20 cellular contexts compared by ENCODE assay signal in genomic region chr3:13103416-13104058, GRCh38. TPM values are rescaled to one million over a fixed set of nuclear protein-coding genes. Genes with fewer than 3 reads are reported as not detected.
DNase-seq lines count a peak whose midpoint lies in the region; ATAC-seq, FAIRE-seq and TF ChIP-seq lines count a peak whose summit lies in the region.
"Had no signal": no experiment of that assay in that cellular context is flagged by ENCODE, and none has a peak within 500 bp of the region (broad histone marks: within the 10 kb centered on the region; RNA-seq: fewer than 3 reads in every experiment).

No MANE protein-coding gene starts in this region.

- no peak overlapping the region for H3K4me2 ChIP-seq in A549
- peak overlapping the region; percentile 52; the same call in 1 of the 2 replicates for H3K4me2 ChIP-seq in BLaER1
- no peak overlapping the region for H3K4me2 ChIP-seq in K562 (ENCODE audit: insufficient read depth, low read length)
- H3K4me2 ChIP-seq in neuronal stem cell (ENCODE audit: insufficient read depth, low read length, poor library complexity, severe bottlenecking): no peak overlapping the region
- H3K4me2 ChIP-seq: KMS-11 had no signal

- H3K9ac ChIP-seq in BLaER1 (no peak overlapping the region), K562 (ENCODE audit: insufficient read depth in 1 of 2, low read depth in 2 of 2, low read length in 2 of 2) (no peak overlapping the region), neuronal stem cell (ENCODE audit: low read depth, low read length, poor library complexity) (peak overlapping the region; percentile 12)
- H3K9ac ChIP-seq: KMS-11 had no signal

- no peak for TF ChIP-seq EP300 in A549 (IDR thresholded peaks at IDR 0.05)
- no peak for TF ChIP-seq EP300 in K562 (IDR thresholded peaks at IDR 0.05; ENCODE audit: low read length)

- H2BK120ac ChIP-seq in neuronal stem cell (ENCODE audit: low read depth, low read length): no peak overlapping the region

- TF ChIP-seq RAD21 in A549 (conservative IDR thresholded peaks at IDR 0.05 in 1 of 2, IDR thresholded peaks at IDR 0.05 in 1 of 2): no peak
- TF ChIP-seq RAD21 in K562 (CRISPR knock-in tag; conservative IDR thresholded peaks at IDR 0.05 in 1 of 2, IDR thresholded peaks at IDR 0.05 in 1 of 2): no peak

- WGBS in A549 (ENCODE audit: missing lambda C conversion rate): 87% methylated on average over 12 of the region's 13 CpGs
- 2% methylated on average over 13 of the region's 13 CpGs for WGBS in K562 (ENCODE audit: insufficient coverage, low coverage, missing lambda C conversion rate)
- WGBS in neuronal stem cell (ENCODE audit: extremely low coverage in 2 of 2, insufficient read length in 2 of 2, insufficient replicate concordance in 1 of 2), 2 donors: no CpG with 5 or more reads among the region's 13 CpGs

- H3K27ac ChIP-seq in A549 (no peak overlapping the region), BLaER1 (no peak overlapping the region), K562 (ENCODE audit: extremely low read depth, low read depth, low read length) (no peak overlapping the region), neuronal stem cell (replicated peaks; ENCODE audit: low read length) (no peak overlapping the region), brain microvascular endothelial cell (no peak overlapping the region)
- H3K27ac ChIP-seq: BLaER1 treated with 17β-estradiol and CSF1 and Interleukin-3, amounts not matched to agents 10 nM and 100 nM; KMS-11; Peyer's patch; SJSA1 had no signal

- H4K20me1 ChIP-seq in BLaER1 (no peaks in the 10 kb centered on the region), K562 (replicated peaks; ENCODE audit: control insufficient read depth, insufficient read depth, low read length) (peaks cover 21% of the 10 kb centered on the region; the same call in 1 of the 2 replicates)
- H4K20me1 ChIP-seq: BLaER1 treated with 17β-estradiol and CSF1 and Interleukin-3, amounts not matched to agents 10 nM and 100 nM had no signal

- H3K4me1 ChIP-seq in A549 (peaks cover 22% of the 10 kb centered on the region), BLaER1 (peaks cover 61% of the 10 kb centered on the region), K562 (replicated peaks in 1 of 2; ENCODE audit: control insufficient read depth in 2 of 2, insufficient read depth in 2 of 2, low read length in 2 of 2) (no peaks in the 10 kb centered on the region), neuronal stem cell (ENCODE audit: control insufficient read depth in 2 of 2, insufficient read depth in 1 of 2, low read depth in 1 of 2, low read length in 2 of 2) (peaks cover 0 to 3% of the 10 kb centered on the region in 2 donors)
- H3K4me1 ChIP-seq: Peyer's patch, SJSA1 had no signal

- H3K79me1 ChIP-seq in neuronal stem cell (ENCODE audit: low read depth, low read length): no peaks in the 10 kb centered on the region

- no peak overlapping the region for H4K8ac ChIP-seq in neuronal stem cell (ENCODE audit: low read depth, low read length)

- FAIRE-seq in A549 (lab: Jason Lieb, UNC) (no peak), K562 (lab: Jason Lieb, UNC) (no peak)
- FAIRE-seq: GM12891 had no signal

- peak overlapping the region; percentile 10 for H3K23ac ChIP-seq in neuronal stem cell (ENCODE audit: low read depth, low read length, poor library complexity)

- H3K9me1 ChIP-seq in K562 (ENCODE audit: control insufficient read depth, insufficient read depth, low read length): no peaks in the 10 kb centered on the region

- H3K14ac ChIP-seq in neuronal stem cell (ENCODE audit: low read length): no peak overlapping the region

- H3K18ac ChIP-seq in neuronal stem cell (ENCODE audit: low read length): peak overlapping the region; percentile 67

- intact Hi-C loops in K562 (cut with micrococcal nuclease): no loop called here

- DNase-seq in A549 (ENCODE audit: low read depth in 1 of 2, low spot score in 1 of 2) (no peak), K562 (ENCODE audit: extremely low read depth in 1 of 4, low spot score in 3 of 4) (no peak), neuronal stem cell (ENCODE audit: low spot score) (no peak), brain microvascular endothelial cell (no peak), NCI-H2196 treated with DMSO at 0.1 percent for 48 hours (lab: John Stamatoyannopoulos, UW; ENCODE audit: unreplicated experiment) (no peak)
- DNase-seq: CD4-positive, alpha-beta memory T cell; DND-41; NCI-H1092 treated with DMSO at 0.1 percent for 48 hours; NCI-H146; NCI-H2029; NCI-H345; NCI-H524; NCI-H774 had no signal

- no peak overlapping the region for H3K4ac ChIP-seq in neuronal stem cell (ENCODE audit: low read length)

- no peak overlapping the region for H2BK12ac ChIP-seq in neuronal stem cell (ENCODE audit: low read length)

- no peaks in the 10 kb centered on the region for H3K79me2 ChIP-seq in K562 (ENCODE audit: control insufficient read depth, insufficient read depth, low read length)

- no peak for ATAC-seq in A549
- no peak for ATAC-seq in K562
- ATAC-seq in GM19463 (IDR thresholded peaks at IDR 0.05; ENCODE audit: unreplicated experiment): no peak

- H4K91ac ChIP-seq in neuronal stem cell (ENCODE audit: low read depth, low read length, poor library complexity): no peak overlapping the region

- TF ChIP-seq POLR2A in A549 (IDR thresholded peaks at IDR 0.05; ENCODE audit: low read length): no peak
- no peak for TF ChIP-seq POLR2A in K562 (conservative IDR thresholded peaks at IDR 0.05)

- H3K36me3 ChIP-seq in BLaER1 (no peaks in the 10 kb centered on the region), K562 (ENCODE audit: control insufficient read depth, insufficient read depth, low read length) (no peaks in the 10 kb centered on the region), neuronal stem cell (replicated peaks in 1 of 2; ENCODE audit: control insufficient read depth in 2 of 2, insufficient read depth in 2 of 2, low read length in 2 of 2) (no peaks in the 10 kb centered on the region), brain microvascular endothelial cell (replicated peaks) (no peaks in the 10 kb centered on the region)
- H3K36me3 ChIP-seq: BLaER1 treated with 17β-estradiol and CSF1 and Interleukin-3, amounts not matched to agents 10 nM and 100 nM; Peyer's patch; SJSA1 had no signal

- CTCF ChIA-PET in A549 (lab: Yijun Ruan, JAX): interaction anchor here (0.8 to 5.0 kb wide), 8 partner anchors 12 to 552 kb away, joined by 3 to 57 read pairs (median 4); no protein-coding TSS in a partner anchor
- CTCF ChIA-PET in K562 (lab: Yijun Ruan, JAX; ENCODE audit: low intra/inter-chr PET ratio): no interaction called here

- H2BK5ac ChIP-seq in neuronal stem cell (ENCODE audit: low read length): no peak overlapping the region

- BruUV-seq in K562 (replicated peaks; lab: Mats Ljungman, UMichigan): no TSS peak

- peak overlapping the region; percentile 91 for H2AK5ac ChIP-seq in neuronal stem cell (ENCODE audit: low read depth, low read length)

- H2BK15ac ChIP-seq in neuronal stem cell (ENCODE audit: low read length): no peak overlapping the region

- no peaks in the 10 kb centered on the region for H3K27me3 ChIP-seq in BLaER1
- peaks cover 65 to 94% of the 10 kb centered on the region in 2 experiments for H3K27me3 ChIP-seq in K562 (ENCODE audit: control insufficient read depth in 2 of 2, insufficient read depth in 2 of 2, low read length in 2 of 2)
- peaks cover 0 to 5% (median 0%) of the 10 kb centered on the region in 3 experiments for H3K27me3 ChIP-seq in neuronal stem cell (ENCODE audit: control insufficient read depth in 3 of 3, insufficient read depth in 3 of 3, low read depth in 1 of 3, low read length in 3 of 3)
- no peaks in the 10 kb centered on the region for H3K27me3 ChIP-seq in brain microvascular endothelial cell (replicated peaks)
- H3K27me3 ChIP-seq: BLaER1 treated with 17β-estradiol and CSF1 and Interleukin-3, amounts not matched to agents 10 nM and 100 nM; Peyer's patch; SJSA1 had no signal

- H3K4me3 ChIP-seq in A549 (no peak overlapping the region), BLaER1 (no peak overlapping the region), K562 (no peak overlapping the region), neuronal stem cell (ENCODE audit: low read length in 2 of 2) (no peak overlapping the region), brain microvascular endothelial cell (ENCODE audit: low read depth, low read length) (no peak overlapping the region)
- H3K4me3 ChIP-seq: BLaER1 treated with 17β-estradiol and CSF1 and Interleukin-3, amounts not matched to agents 10 nM and 100 nM; Peyer's patch; SJSA1 had no signal

- POLR2A ChIA-PET in A549 (lab: Yijun Ruan, JAX): no interaction called here
- POLR2A ChIA-PET in K562 (lab: Yijun Ruan, JAX): interaction anchor here (0.5 to 2.3 kb wide), 7 partner anchors 11 to 1204 kb away, joined by 3 to 8 read pairs (median 3); no protein-coding TSS in a partner anchor

- H2AFZ ChIP-seq in K562 (ENCODE audit: low read depth, low read length): no peak overlapping the region
- H2AFZ ChIP-seq in neuronal stem cell (ENCODE audit: low read length): no peak overlapping the region

- H3K9me3 ChIP-seq in A549: no peaks in the 10 kb centered on the region
- H3K9me3 ChIP-seq in BLaER1: no peaks in the 10 kb centered on the region
- no peaks in the 10 kb centered on the region for H3K9me3 ChIP-seq in K562 (replicated peaks; ENCODE audit: control insufficient read depth, insufficient read depth, low read depth, low read length)
- H3K9me3 ChIP-seq in neuronal stem cell (replicated peaks in 1 of 2; ENCODE audit: control insufficient read depth in 2 of 2, insufficient read depth in 1 of 2, low read depth in 1 of 2, low read length in 2 of 2): no peaks in the 10 kb centered on the region
- H3K9me3 ChIP-seq: Peyer's patch, SJSA1 had no signal

- in situ Hi-C loops in K562 (cut with MboI): no loop called here
- in situ Hi-C loops in brain microvascular endothelial cell (cut with HindIII; ENCODE audit: low pct_ligation_motif_present, low sequenced_read_pairs): no loop called here

- TF ChIP-seq CTCF in A549 (IDR thresholded peaks at IDR 0.05): no peak
- no peak for TF ChIP-seq CTCF in K562 (IDR thresholded peaks at IDR 0.05 in 2 of 3, conservative IDR thresholded peaks at IDR 0.05 in 1 of 3; ENCODE audit: insufficient read depth in 2 of 3, low read depth in 1 of 3, low read length in 3 of 3)
- no peak for TF ChIP-seq CTCF in brain microvascular endothelial cell (IDR thresholded peaks at IDR 0.05; ENCODE audit: low read depth, low read length, missing control alignments)

RNA-seq across cellular contexts. Expression of gene IQSEC1, which starts 30.3 kb away (rescaled TPM):
- 3.7 and 5.8 TPM in 2 replicates for polyA plus RNA-seq in A549 (2011; rRNA removed)
- 6.7 and 9.6 TPM in 2 replicates for polyA plus RNA-seq in A549 (2012; cell fraction: cytosol; rRNA removed)
- polyA plus RNA-seq in A549 (2012; cell fraction: nucleus; rRNA removed): 17.5 and 17.8 TPM in 2 replicates
- 10.2 to 10.7 TPM (median 10.5 TPM) in 3 replicates for polyA plus RNA-seq in A549 (2017; fragmentation: RNase III; extraction: RNeasy Plus Mini Kit Qiagen cat#74134 plus additional on column Dnase treatment)
- polyA minus RNA-seq in A549 (2011; rRNA and poly(A)+ RNA removed): 7.4 and 9.4 TPM in 2 replicates
- total RNA-seq in K562 (2011; cell fraction: chromatin; rRNA removed; ENCODE audit: low replicate concordance): 36.0 and 90.4 TPM in 2 replicates
- total RNA-seq in K562 (2011; cell fraction: nucleolus; rRNA removed): 51.7 and 55.4 TPM in 2 replicates
- 35.6 and 39.8 TPM in 2 replicates for total RNA-seq in K562 (2011; cell fraction: nucleoplasm; rRNA removed)
- 13.3 and 18.0 TPM in 2 replicates for total RNA-seq in K562 (2014; rRNA removed)
- total RNA-seq in K562 (2014; rRNA removed; fragmentation: Illumina TruSeq; extraction: Trizol): 3.8 and 4.8 TPM in 2 replicates
- 5.2 and 6.4 TPM in 2 replicates for total RNA-seq in K562 (2015; rRNA removed; fragmentation: Illumina TruSeq; extraction: Trizol)
- 37.1 and 39.0 TPM in 2 replicates for total RNA-seq in K562 (2021)
- 6.8 and 8.4 TPM in 2 replicates for polyA plus RNA-seq in K562 (2011; rRNA removed)
- polyA plus RNA-seq in K562 (2011; cell fraction: cytosol; rRNA removed): 5.8 and 6.7 TPM in 2 replicates
- 29.7 and 45.3 TPM in 2 replicates for polyA plus RNA-seq in K562 (2011; cell fraction: nucleus; rRNA removed)
- 15.4 and 16.4 TPM in 2 replicates for polyA plus RNA-seq in K562 (2012)
- polyA plus RNA-seq in K562 (2014; fragmentation: Illumina TruSeq; extraction: Trizol): 16.9 and 19.0 TPM in 2 replicates
- polyA plus RNA-seq in K562 (2014; fragmentation: Nextera tagmentation; extraction: Ambion mirVana): under 1 TPM; 0.56 to 0.79 TPM
- 14.2 and 15.1 TPM in 2 replicates for polyA plus RNA-seq in K562 (2014; rRNA removed)
- polyA minus RNA-seq in K562 (2011; rRNA and poly(A)+ RNA removed): 8.4 and 9.3 TPM in 2 replicates
- polyA minus RNA-seq in K562 (2011; cell fraction: cytosol; rRNA and poly(A)+ RNA removed): 17.1 and 22.1 TPM in 2 replicates
- polyA minus RNA-seq in K562 (2011; cell fraction: nucleus; rRNA and poly(A)+ RNA removed): 46.3 and 58.3 TPM in 2 replicates
- polyA plus RNA-seq in neuronal stem cell (2013, experiment 1 of 2): 22.0 TPM
- 22.8 TPM for polyA plus RNA-seq in neuronal stem cell (2013, experiment 2 of 2)

Comparison
In these comparisons a context has a peak if more than half of its experiments do, and no peak if none do; other contexts are left out.
1. Of the 35 proteins assayed by ChIP-seq in both K562 and A549: peak only in K562: none; only in A549: REST; in both: none; in neither: 34.